In the genomic region with DNA sequence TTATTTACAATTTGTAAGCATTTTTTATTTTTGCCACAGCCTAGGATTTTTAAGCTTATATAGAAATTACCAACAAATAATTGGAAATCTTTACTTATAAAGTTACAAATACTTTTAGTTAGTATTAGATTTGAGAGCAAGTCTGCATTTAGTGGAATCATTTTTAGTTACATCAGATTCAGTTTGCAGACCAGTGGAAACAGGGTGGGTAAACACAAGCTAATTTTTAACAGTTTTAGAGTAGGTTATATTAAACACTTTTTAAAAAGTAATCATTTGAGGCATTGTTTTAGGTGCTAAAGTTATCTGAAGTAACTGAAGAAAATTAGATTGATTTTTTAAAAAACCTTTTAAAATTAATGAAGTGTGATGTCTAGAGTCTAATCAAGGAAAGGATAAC, we compare ENCODE assay signal across 29 cellular contexts.
"Had no signal": no experiment of that assay in that cellular context is flagged by ENCODE, and none has a peak within 500 bp of the region (broad histone marks: within the 10 kb centered on the region; RNA-seq: fewer than 3 reads in every experiment).

No MANE protein-coding gene starts in this region.

- H3K27me3 Mint-ChIP-seq: activated CD4-positive, alpha-beta T cell treated with anti-CD3 and anti-CD28 coated beads, Interleukin-2, amount 10 ng/mL, durations not matched to agents 24 days and 14 days; activated CD8-positive, alpha-beta T cell treated with anti-CD3 and anti-CD28 coated beads for 36 hours; activated T-cell treated with anti-CD3 and anti-CD28 coated beads, Interleukin-2, amount 50 U/mL, for 24 hours had no signal

- ATAC-seq: activated CD8-positive, alpha-beta T cell treated with anti-CD3 and anti-CD28 coated beads for 36 hours; activated naive CD4-positive, alpha-beta T cell treated with anti-CD3 and anti-CD28 coated beads, Interleukin-2, amount 50 U/mL, for 72 hours; body of pancreas; K562; PC-3; Right ventricle myocardium inferior had no signal

- H3K27me3 ChIP-seq: adrenal gland, body of pancreas, breast epithelium, MG63, Peyer's patch had no signal

- H3K4me1 ChIP-seq: adrenal gland, breast epithelium, Peyer's patch had no signal

- H3K27ac Mint-ChIP-seq: activated CD4-positive, alpha-beta T cell treated with anti-CD3 and anti-CD28 coated beads, Interleukin-2, amount 10 ng/mL, durations not matched to agents 24 days and 14 days; activated CD8-positive, alpha-beta T cell treated with anti-CD3 and anti-CD28 coated beads for 36 hours; activated naive CD4-positive, alpha-beta T cell treated with anti-CD3 and anti-CD28 coated beads for 36 hours; activated naive CD4-positive, alpha-beta T cell treated with anti-CD3 and anti-CD28 coated beads, Interleukin-2, amount 50 U/mL, for 72 hours; activated T-cell treated with anti-CD3 and anti-CD28 coated beads, Interleukin-2, amount 50 U/mL, for 24 hours; activated T-helper 1 cell treated with anti-CD3 and anti-CD28 coated beads, Interleukin-12 subunit alpha, Interleukin-12 subunit beta, Interleukin-2, Interleukin-4 antibody, amounts not matched to agents 30 ng/mL and 10 ng/mL and 1 ng/mL, durations not matched to agents 14 hours and 24 hours and 36 hours had no signal

- H3K4me3 Mint-ChIP-seq: activated CD4-positive, alpha-beta T cell treated with anti-CD3 and anti-CD28 coated beads, Interleukin-2, amount 10 ng/mL, durations not matched to agents 24 days and 14 days; activated CD8-positive, alpha-beta T cell treated with anti-CD3 and anti-CD28 coated beads for 36 hours; activated naive CD4-positive, alpha-beta T cell treated with anti-CD3 and anti-CD28 coated beads for 36 hours; activated T-cell treated with anti-CD3 and anti-CD28 coated beads, Interleukin-2, amount 50 U/mL, for 24 hours; activated T-helper 1 cell treated with anti-CD3 and anti-CD28 coated beads, Interleukin-12 subunit alpha, Interleukin-12 subunit beta, Interleukin-2, Interleukin-4 antibody, amounts not matched to agents 30 ng/mL and 10 ng/mL and 1 ng/mL, durations not matched to agents 14 hours and 24 hours and 36 hours had no signal

- H3K36me3 ChIP-seq: adrenal gland, MG63 had no signal

- H3K9me3 ChIP-seq: adrenal gland, body of pancreas, breast epithelium, MG63, Peyer's patch had no signal

- H3K4me3 ChIP-seq: adrenal gland, body of pancreas, breast epithelium, K562, MG63, Peyer's patch had no signal

- H3K9me3 Mint-ChIP-seq: activated CD4-positive, alpha-beta T cell treated with anti-CD3 and anti-CD28 coated beads, Interleukin-2, amount 10 ng/mL, durations not matched to agents 24 days and 14 days; activated CD8-positive, alpha-beta T cell treated with anti-CD3 and anti-CD28 coated beads for 36 hours; activated naive CD4-positive, alpha-beta T cell treated with anti-CD3 and anti-CD28 coated beads for 36 hours; activated naive CD4-positive, alpha-beta T cell treated with anti-CD3 and anti-CD28 coated beads, Interleukin-2, amount 50 U/mL, for 72 hours; activated T-cell treated with anti-CD3 and anti-CD28 coated beads, Interleukin-2, amount 50 U/mL, for 24 hours; activated T-helper 1 cell treated with anti-CD3 and anti-CD28 coated beads, Interleukin-12 subunit alpha, Interleukin-12 subunit beta, Interleukin-2, Interleukin-4 antibody, amounts not matched to agents 30 ng/mL and 10 ng/mL and 1 ng/mL, durations not matched to agents 14 hours and 24 hours and 36 hours had no signal

- DNase-seq: activated CD4-positive, alpha-beta T cell treated with anti-CD3 and anti-CD28 coated beads, Interleukin-2, amount 10 ng/mL, durations not matched to agents 24 days and 14 days; activated CD4-positive, alpha-beta T cell treated with anti-CD3 and anti-CD28 coated beads, Interleukin-2, amount 50 U/mL, for 4 hours; activated CD8-positive, alpha-beta T cell treated with anti-CD3 and anti-CD28 coated beads for 36 hours; activated gamma-delta T cell treated with Interleukin-2 at 50 U/mL for 16 hours; activated naive CD4-positive, alpha-beta T cell treated with anti-CD3 and anti-CD28 coated beads for 36 hours; activated T-cell treated with anti-CD3 and anti-CD28 coated beads, Interleukin-2, amount 50 U/mL, for 24 hours; adrenal gland; body of pancreas; Kasumi-1; MG63; NCI-H1048; NCI-H1105 treated with DMSO at 0.1 percent for 48 hours; NCI-H1436; NCI-H1694; NCI-H1930; NCI-H345; NCI-H524 treated with DMSO at 0.1 percent for 48 hours; NK-92 treated with Interleukin-12 subunit alpha and Interleukin-12 subunit beta, amount 100 ng/mL, for 24 hours; PC-3; Peyer's patch; SIG-M5; SW 1271; T-helper 1 cell had no signal

- H3K27ac ChIP-seq: adrenal gland, body of pancreas, breast epithelium, Peyer's patch, RWPE1 had no signal
